ENCODE assay signal across 16 cellular contexts in the genomic region with DNA sequence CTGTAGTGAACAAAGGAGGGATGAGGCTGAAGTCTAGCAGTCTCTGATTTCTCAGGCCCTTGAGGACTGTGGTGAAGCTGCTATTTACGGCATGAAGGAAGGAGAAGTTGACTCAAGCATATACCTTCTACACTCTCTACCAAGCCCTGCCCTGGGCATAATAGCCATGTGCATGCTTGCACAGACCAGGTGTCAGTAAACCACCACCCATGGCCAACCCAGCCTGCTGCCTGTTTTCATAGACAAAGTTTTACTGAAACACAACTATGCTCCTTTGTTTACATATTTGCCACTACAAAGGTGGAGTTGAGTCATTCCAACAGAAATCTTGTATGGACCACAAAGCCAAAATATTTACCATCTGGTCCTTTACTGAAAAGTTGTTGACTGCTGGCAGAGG.
"Had no signal": no experiment of that assay in that cellular context is flagged by ENCODE, and none has a peak within 500 bp of the region (broad histone marks: within the 10 kb centered on the region; RNA-seq: fewer than 3 reads in every experiment).

No MANE protein-coding gene starts in this region.

- H3K36me3 ChIP-seq: cardiac muscle cell, colonic mucosa, gastroesophageal sphincter, lower lobe of right lung, right lobe of liver had no signal

- H3K9me3 ChIP-seq: colonic mucosa, gastroesophageal sphincter, lower lobe of right lung, psoas muscle, right lobe of liver had no signal

- H3K4me2 ChIP-seq: hepatocyte had no signal

- H3K4me1 ChIP-seq: colonic mucosa, gastroesophageal sphincter, lower lobe of right lung, psoas muscle, right lobe of liver had no signal

- DNase-seq: activated effector memory CD4-positive, alpha-beta T cell treated with anti-CD3 and anti-CD28 coated beads, Interleukin-2, amount 50 U/mL, for 16 hours; activated T-cell treated with anti-CD3 and anti-CD28 coated beads, Interleukin-2, amount 50 U/mL, for 4 hours; anterior cingulate cortex; colonic mucosa; lower lobe of right lung; naive thymus-derived CD8-positive, alpha-beta T cell; nucleus accumbens; psoas muscle; right lobe of liver; stimulated activated CD4-positive, alpha-beta T cell treated with anti-CD3 and anti-CD28 coated beads, Interleukin-2, amount 100 ng/mL, for 24 hours; stimulated activated naive CD4-positive, alpha-beta T cell had no signal

- ATAC-seq: activated CD4-positive, CD25-positive, alpha-beta regulatory T cell treated with anti-CD3 and anti-CD28 coated beads, Interleukin-2, amount 50 U/mL, for 24 hours; activated naive CD4-positive, alpha-beta T cell treated with anti-CD3 and anti-CD28 coated beads, Interleukin-2, amount 50 U/mL, for 72 hours; activated T-cell treated with anti-CD3 and anti-CD28 coated beads, Interleukin-2, amount 50 U/mL, for 4 hours; gastroesophageal sphincter; naive thymus-derived CD8-positive, alpha-beta T cell; psoas muscle; right lobe of liver had no signal

- H3K27me3 ChIP-seq: colonic mucosa, gastroesophageal sphincter, hepatocyte, right lobe of liver had no signal

- H3K27ac ChIP-seq: cardiac muscle cell, colonic mucosa, gastroesophageal sphincter, hepatocyte, lower lobe of right lung, psoas muscle, right lobe of liver had no signal

- H2AFZ ChIP-seq: hepatocyte had no signal

- H3K4me3 ChIP-seq: cardiac muscle cell, colonic mucosa, gastroesophageal sphincter, hepatocyte, lower lobe of right lung, psoas muscle, right lobe of liver had no signal
